18 cellular contexts compared by ENCODE assay signal in genomic region chr13:59103004-59103768, GRCh38.
DNase-seq lines count a peak whose midpoint lies in the region; ATAC-seq and TF ChIP-seq lines count a peak whose summit lies in the region.
"Had no signal": no experiment of that assay in that cellular context is flagged by ENCODE, and none has a peak within 500 bp of the region (broad histone marks: within the 10 kb centered on the region; RNA-seq: fewer than 3 reads in every experiment).

No MANE protein-coding gene starts in this region.

- H2AFZ ChIP-seq in hepatocyte, result no peak overlapping the region

- DNase-seq in DMS 273 (lab: John Stamatoyannopoulos, UW; ENCODE audit: unreplicated experiment) (peak; percentile 76), NCI-H1694 (lab: John Stamatoyannopoulos, UW) (peak; percentile 69), amniotic epithelial cell (ENCODE audit: low read depth) (peak; percentile 77), hepatocyte (ENCODE audit: low spot score) (peak; percentile 10), kidney tubule cell (ENCODE audit: low spot score) (no peak)
- no peak for DNase-seq in activated naive CD8-positive, alpha-beta T cell treated with anti-CD3 and anti-CD28 coated beads for 36 hours
- DNase-seq: activated CD4-positive, alpha-beta T cell treated with anti-CD3 and anti-CD28 coated beads, Interleukin-2, amount 50 U/mL, for 48 hours; activated naive CD8-positive, alpha-beta T cell treated with anti-CD3 and anti-CD28 coated beads, Interleukin-2, amount 50 U/mL, for 24 hours; CD4-positive, alpha-beta T cell; Karpas-422; mesendoderm; NCI-H187; NCI-H82; Peyer's patch; stomach had no signal

- H3K4me3 ChIP-seq in hepatocyte, result no peak overlapping the region
- H3K4me3 ChIP-seq: Peyer's patch, right atrium auricular region, stomach had no signal

- H3K36me3 ChIP-seq in hepatocyte (replicated peaks; ENCODE audit: insufficient read depth, low read depth), result no peaks in the 10 kb centered on the region
- H3K36me3 ChIP-seq: Peyer's patch, right atrium auricular region, stomach had no signal

- H3K36me3 Mint-ChIP-seq in activated naive CD8-positive, alpha-beta T cell treated with anti-CD3 and anti-CD28 coated beads for 36 hours, result no peaks in the 10 kb centered on the region

- peaks cover 4% of the 10 kb centered on the region for H3K27me3 Mint-ChIP-seq in activated naive CD8-positive, alpha-beta T cell treated with anti-CD3 and anti-CD28 coated beads for 36 hours
- H3K27me3 Mint-ChIP-seq: activated naive CD8-positive, alpha-beta T cell treated with anti-CD3 and anti-CD28 coated beads, Interleukin-2, amount 50 U/mL, for 24 hours; CD4-positive, alpha-beta T cell had no signal

- peaks cover 3% of the 10 kb centered on the region for H3K9me3 Mint-ChIP-seq in activated naive CD8-positive, alpha-beta T cell treated with anti-CD3 and anti-CD28 coated beads for 36 hours
- H3K9me3 Mint-ChIP-seq: CD4-positive, alpha-beta T cell had no signal

- no peaks in the 10 kb centered on the region for H3K27me3 ChIP-seq in hepatocyte
- H3K27me3 ChIP-seq: Peyer's patch, right atrium auricular region, stomach had no signal

- H3K79me2 ChIP-seq in hepatocyte, result no peaks in the 10 kb centered on the region

- no peak for ATAC-seq in activated CD4-positive, CD25-positive, alpha-beta regulatory T cell treated with anti-CD3 and anti-CD28 coated beads, Interleukin-2, amount 50 U/mL, for 24 hours
- no peak for ATAC-seq in HG03342 (IDR thresholded peaks at IDR 0.05; ENCODE audit: unreplicated experiment)
- ATAC-seq: activated naive CD8-positive, alpha-beta T cell treated with anti-CD3 and anti-CD28 coated beads, Interleukin-2, amount 50 U/mL, for 24 hours had no signal

- no peak overlapping the region for H3K27ac ChIP-seq in hepatocyte
- H3K27ac ChIP-seq: Peyer's patch, right atrium auricular region, stomach had no signal

- H3K4me3 Mint-ChIP-seq in activated naive CD8-positive, alpha-beta T cell treated with anti-CD3 and anti-CD28 coated beads for 36 hours, result no peak overlapping the region
- H3K4me3 Mint-ChIP-seq: activated naive CD8-positive, alpha-beta T cell treated with anti-CD3 and anti-CD28 coated beads, Interleukin-2, amount 50 U/mL, for 24 hours; CD4-positive, alpha-beta T cell had no signal

- no peaks in the 10 kb centered on the region for H3K4me1 ChIP-seq in hepatocyte (ENCODE audit: insufficient read depth)
- H3K4me1 ChIP-seq: Peyer's patch, right atrium auricular region, stomach had no signal

- 51% methylated on average over 4 of the region's 4 CpGs for WGBS in hepatocyte (ENCODE audit: low lambda C conversion rate, missing lambda C conversion rate)

- no peaks in the 10 kb centered on the region for H3K9me2 ChIP-seq in hepatocyte (replicated peaks; ENCODE audit: insufficient read depth)

- H3K9me3 ChIP-seq in hepatocyte (ENCODE audit: low read depth), result no peaks in the 10 kb centered on the region
- H3K9me3 ChIP-seq: Peyer's patch, right atrium auricular region had no signal

- no peaks in the 10 kb centered on the region for H3K4me1 Mint-ChIP-seq in activated naive CD8-positive, alpha-beta T cell treated with anti-CD3 and anti-CD28 coated beads for 36 hours
- H3K4me1 Mint-ChIP-seq: activated naive CD8-positive, alpha-beta T cell treated with anti-CD3 and anti-CD28 coated beads, Interleukin-2, amount 50 U/mL, for 24 hours had no signal

- H3K4me2 ChIP-seq in hepatocyte, result peak overlapping the region; percentile 18

- no peak for TF ChIP-seq CTCF in hepatocyte (IDR thresholded peaks at IDR 0.05; ENCODE audit: poor library complexity)

- no peaks in the 10 kb centered on the region for H4K20me1 ChIP-seq in hepatocyte (ENCODE audit: insufficient read depth, poor library complexity, severe bottlenecking)

- no peak overlapping the region for H3K27ac Mint-ChIP-seq in activated naive CD8-positive, alpha-beta T cell treated with anti-CD3 and anti-CD28 coated beads for 36 hours
- H3K27ac Mint-ChIP-seq: activated naive CD8-positive, alpha-beta T cell treated with anti-CD3 and anti-CD28 coated beads, Interleukin-2, amount 50 U/mL, for 24 hours; CD4-positive, alpha-beta T cell had no signal

Comparison
In these comparisons a context has a peak if more than half of its experiments do, and no peak if none do; other contexts are left out.
1. DNase-seq: peak in DMS 273 (single experiment), NCI-H1694 (single experiment), amniotic epithelial cell (single experiment) and hepatocyte (single experiment); none in kidney tubule cell (single experiment) and activated naive CD8-positive, alpha-beta T cell treated with anti-CD3 and anti-CD28 coated beads for 36 hours (single experiment).